ENCODE assay signal across 25 cellular contexts in the genomic region with DNA sequence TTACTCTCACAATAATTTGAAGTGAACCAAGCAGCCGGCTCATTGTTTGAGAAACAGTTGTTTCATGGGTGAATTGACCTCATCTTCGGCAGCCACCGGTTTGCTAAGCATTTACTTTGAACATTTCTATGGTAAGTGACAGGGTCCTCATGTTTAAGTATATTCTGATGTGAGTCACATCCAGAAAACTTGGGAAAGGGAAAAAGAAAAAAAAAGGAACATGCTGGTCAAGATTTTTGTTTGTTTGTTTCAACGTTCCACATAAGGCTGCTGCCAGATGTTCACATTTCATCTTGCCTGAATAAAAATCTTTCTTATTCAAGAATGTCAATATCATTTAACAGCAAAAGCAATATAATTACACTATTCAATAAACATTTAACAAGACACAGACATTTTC.
"Had no signal": no experiment of that assay in that cellular context is flagged by ENCODE, and none has a peak within 500 bp of the region (broad histone marks: within the 10 kb centered on the region; RNA-seq: fewer than 3 reads in every experiment).

No MANE protein-coding gene starts in this region.

- H3K9me3 ChIP-seq: MG63, SJSA1 had no signal

- FAIRE-seq: HepG2, RCC 7860 had no signal

- DNase-seq: IMR-90, Karpas-422, KG1, MG63, NCI-H1092, NCI-H1105 treated with DMSO at 0.1 percent for 48 hours, NCI-H1417 treated with DMSO at 0.1 percent for 48 hours, NCI-H146, NCI-H1694 treated with DMSO at 0.1 percent for 48 hours, NCI-H1930, NCI-H2081, NCI-H2107, NCI-H226, NCI-H446, NCI-H510A, NCI-H524 treated with DMSO at 0.1 percent for 48 hours, NCI-H69, NCI-H774, Right ventricle myocardium superior, RPMI8226, SIG-M5 had no signal

- H3K27me3 ChIP-seq: MG63, SJSA1 had no signal

- H3K4me3 ChIP-seq: MG63, SJSA1, SK-N-MC had no signal

- H3K36me3 ChIP-seq: MG63, SJSA1 had no signal

- H3K27ac ChIP-seq: SJSA1, SK-N-MC had no signal

- ATAC-seq: HepG2 had no signal
